ENCODE assay signal across 28 cellular contexts in the genomic region with DNA sequence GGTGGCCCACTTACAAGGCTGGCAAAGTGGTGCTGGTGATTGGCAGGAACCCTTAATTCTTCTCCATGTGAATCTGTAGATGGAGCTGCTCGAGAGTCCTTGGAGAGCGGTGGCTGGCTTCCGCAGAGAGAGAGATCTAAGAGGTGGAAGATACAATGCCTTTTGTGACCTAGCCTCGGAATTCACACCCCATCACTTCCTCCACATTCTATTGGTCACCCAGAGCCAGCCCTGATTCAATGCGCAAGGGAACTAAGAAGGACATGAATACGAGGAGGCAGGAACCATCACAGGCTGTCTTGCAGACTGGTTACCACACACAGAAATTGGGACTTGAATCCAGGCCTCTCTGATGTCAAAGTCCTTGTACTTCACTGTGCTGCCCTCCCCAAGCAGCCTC.
"Had no signal": no experiment of that assay in that cellular context is flagged by ENCODE, and none has a peak within 500 bp of the region (broad histone marks: within the 10 kb centered on the region; RNA-seq: fewer than 3 reads in every experiment).

No MANE protein-coding gene starts in this region.

- H3K36me3 Mint-ChIP-seq: natural killer cell; neural progenitor cell; stimulated activated effector memory CD8-positive, alpha-beta T cell treated with anti-CD3 and anti-CD28 coated beads, Interleukin-12 subunit alpha, Interleukin-12 subunit beta, amount 100 ng/mL, for 72 hours; stimulated activated naive B cell treated with anti-CD40 and anti-IgM and Interleukin-4, amounts not matched to agents 10 μg/mL and 1 μg/mL and 100 μg/mL, for 72 hours had no signal

- ATAC-seq: natural killer cell; psoas muscle; right cardiac atrium; right lobe of liver; stimulated activated effector memory CD8-positive, alpha-beta T cell treated with anti-CD3 and anti-CD28 coated beads, Interleukin-12 subunit alpha, Interleukin-12 subunit beta, amount 100 ng/mL, for 72 hours; stimulated activated naive B cell treated with anti-CD40 and anti-IgM and Interleukin-4, amounts not matched to agents 10 μg/mL and 1 μg/mL and 100 μg/mL, for 72 hours had no signal

- H2AFZ ChIP-seq: neural progenitor cell, parathyroid adenoma had no signal

- H3K27ac ChIP-seq: neural progenitor cell, ovary, parathyroid adenoma, psoas muscle, right lobe of liver, sigmoid colon, stomach, thoracic aorta, thyroid gland, tibial nerve, upper lobe of left lung, vagina had no signal

- H3K9ac ChIP-seq: neural progenitor cell, parathyroid adenoma had no signal

- H3K4me1 Mint-ChIP-seq: natural killer cell; nephron; neural progenitor cell; stimulated activated effector memory CD8-positive, alpha-beta T cell treated with anti-CD3 and anti-CD28 coated beads, Interleukin-12 subunit alpha, Interleukin-12 subunit beta, amount 100 ng/mL, for 72 hours had no signal

- H3K4me2 ChIP-seq: neural progenitor cell had no signal

- H3K9me3 Mint-ChIP-seq: natural killer cell; nephron; neural progenitor cell; stimulated activated effector memory CD8-positive, alpha-beta T cell treated with anti-CD3 and anti-CD28 coated beads, Interleukin-12 subunit alpha, Interleukin-12 subunit beta, amount 100 ng/mL, for 72 hours; stimulated activated naive B cell treated with anti-CD40 and anti-IgM and Interleukin-4, amounts not matched to agents 10 μg/mL and 1 μg/mL and 100 μg/mL, for 72 hours; stimulated activated naive CD8-positive, alpha-beta T cell treated with anti-CD3 and anti-CD28 coated beads, Interleukin-15, Interleukin-2, amounts not matched to agents 100 ng/mL and 50 ng/mL, for 24 hours had no signal

- H3K4me3 ChIP-seq: neural progenitor cell, ovary, psoas muscle, right lobe of liver, sigmoid colon, stomach, thoracic aorta, thyroid gland, tibial nerve, upper lobe of left lung, vagina had no signal

- H3K4me3 Mint-ChIP-seq: natural killer cell; nephron; neural progenitor cell; stimulated activated effector memory CD8-positive, alpha-beta T cell treated with anti-CD3 and anti-CD28 coated beads, Interleukin-12 subunit alpha, Interleukin-12 subunit beta, amount 100 ng/mL, for 72 hours; stimulated activated naive B cell treated with anti-CD40 and anti-IgM and Interleukin-4, amounts not matched to agents 10 μg/mL and 1 μg/mL and 100 μg/mL, for 72 hours; stimulated activated naive CD8-positive, alpha-beta T cell treated with anti-CD3 and anti-CD28 coated beads, Interleukin-15, Interleukin-2, amounts not matched to agents 100 ng/mL and 50 ng/mL, for 24 hours had no signal

- H3K79me2 ChIP-seq: parathyroid adenoma had no signal

- H3K36me3 ChIP-seq: neural progenitor cell, ovary, right lobe of liver, sigmoid colon, stomach, thoracic aorta, thyroid gland, tibial nerve, upper lobe of left lung, vagina had no signal

- H3K27ac Mint-ChIP-seq: natural killer cell; nephron; neural progenitor cell; progenitor cell of endocrine pancreas; stimulated activated effector memory CD8-positive, alpha-beta T cell treated with anti-CD3 and anti-CD28 coated beads, Interleukin-12 subunit alpha, Interleukin-12 subunit beta, amount 100 ng/mL, for 72 hours; stimulated activated naive B cell treated with anti-CD40 and anti-IgM and Interleukin-4, amounts not matched to agents 10 μg/mL and 1 μg/mL and 100 μg/mL, for 72 hours; stimulated activated naive CD8-positive, alpha-beta T cell treated with anti-CD3 and anti-CD28 coated beads, Interleukin-15, Interleukin-2, amounts not matched to agents 100 ng/mL and 50 ng/mL, for 24 hours had no signal

- DNase-seq: natural killer cell; occipital lobe; ovary; posterior cingulate gyrus; psoas muscle; right cardiac atrium; right lobe of liver; sigmoid colon; small intestine; stimulated activated CD4-positive, alpha-beta T cell treated with anti-CD3 and anti-CD28 coated beads, Interleukin-15, amount 100 ng/mL, for 24 hours; stimulated activated CD4-positive, alpha-beta T cell treated with anti-CD3 and anti-CD28 coated beads, Interleukin-2, amount 100 ng/mL, for 24 hours; stimulated activated CD4-positive, alpha-beta T cell treated with anti-CD3 and anti-CD28 coated beads, Interleukin-2, amount 100 ng/mL, for 48 hours; stimulated activated CD4-positive, alpha-beta T cell treated with anti-CD3 and anti-CD28 coated beads, Interleukin-4, amount 100 ng/mL, for 24 hours; stimulated activated naive B cell treated with anti-CD40 and anti-IgM and Interleukin-4, amounts not matched to agents 10 μg/mL and 1 μg/mL and 100 μg/mL, for 72 hours; stimulated activated naive CD4-positive, alpha-beta T cell treated with Interleukin-2 at 50 U/mL for 16 hours; stomach; thyroid gland; trophoblast cell; upper lobe of left lung had no signal

- H3K9me3 ChIP-seq: ovary, psoas muscle, right lobe of liver, sigmoid colon, stomach, thoracic aorta, thyroid gland, tibial nerve, upper lobe of left lung, vagina had no signal

- H3K27me3 ChIP-seq: neural progenitor cell, ovary, right lobe of liver, thyroid gland, tibial nerve, upper lobe of left lung, vagina had no signal

- H3K4me1 ChIP-seq: neural progenitor cell, parathyroid adenoma, psoas muscle, right lobe of liver, sigmoid colon, thyroid gland, tibial nerve, upper lobe of left lung, vagina had no signal
